In genomic region chr10:127897177-127897576, GRCh38 we compare ENCODE assay signal across 35 cellular contexts. TPM values are rescaled to one million over a fixed set of nuclear protein-coding genes. Genes with fewer than 3 reads are reported as not detected.
DNase-seq lines count a peak whose midpoint lies in the region; ATAC-seq, FAIRE-seq and TF ChIP-seq lines count a peak whose summit lies in the region.
"Had no signal": no experiment of that assay in that cellular context is flagged by ENCODE, and none has a peak within 500 bp of the region (broad histone marks: within the 10 kb centered on the region; RNA-seq: fewer than 3 reads in every experiment).

No MANE protein-coding gene starts in this region.

- H3K27ac ChIP-seq in HEK293 (ENCODE audit: extremely low read depth, low read depth, low read length), result no peak overlapping the region
- H3K27ac ChIP-seq: 22Rv1; A549; BLaER1; BLaER1 treated with 17β-estradiol and CSF1 and Interleukin-3, amounts not matched to agents 10 nM and 100 nM; C4-2B had no signal

- no peak overlapping the region for H3K4me3 ChIP-seq in HEK293 (ENCODE audit: low read depth, low read length)
- H3K4me3 ChIP-seq: A549; BLaER1; BLaER1 treated with 17β-estradiol and CSF1 and Interleukin-3, amounts not matched to agents 10 nM and 100 nM had no signal

- no peaks in the 10 kb centered on the region for H3K9me3 ChIP-seq in HEK293 (ENCODE audit: control insufficient read depth, insufficient read depth, low read depth, low read length)
- H3K9me3 ChIP-seq: BE2C, Caco-2 had no signal

- ATAC-seq in natural killer cell treated with Interleukin-12 subunit alpha and Interleukin-12 subunit beta and Interleukin-15 and Interleukin-18, amount 100 ng/mL, for 72 hours, result no peak
- ATAC-seq in HG03442 (IDR thresholded peaks at IDR 0.05; ENCODE audit: unreplicated experiment), result no peak
- ATAC-seq: A549; CD8-positive, alpha-beta T cell had no signal

- no peaks in the 10 kb centered on the region for H3K36me3 Mint-ChIP-seq in natural killer cell treated with Interleukin-12 subunit alpha and Interleukin-12 subunit beta and Interleukin-15 and Interleukin-18, amount 100 ng/mL, for 72 hours
- H3K36me3 Mint-ChIP-seq: CD14-positive monocyte; CD4-positive, alpha-beta memory T cell; CD4-positive, CD25-positive, alpha-beta regulatory T cell; CD8-positive, alpha-beta memory T cell; CD8-positive, alpha-beta T cell had no signal

- no peaks in the 10 kb centered on the region for H3K4me1 ChIP-seq in HEK293 (ENCODE audit: control insufficient read depth, insufficient read depth, low read length)
- H3K4me1 ChIP-seq: A549, BE2C, BLaER1 had no signal

- CTCF ChIA-PET in HEK293 (lab: Yijun Ruan, JAX), result no interaction called here

- peak; percentile 10 for FAIRE-seq in colon (lab: Jason Lieb, UNC)
- FAIRE-seq: A549, D721Med had no signal

- H3K4me1 Mint-ChIP-seq in natural killer cell treated with Interleukin-12 subunit alpha and Interleukin-12 subunit beta and Interleukin-15 and Interleukin-18, amount 100 ng/mL, for 72 hours (ENCODE audit: low read depth in 2 of 2), result no peaks in the 10 kb centered on the region
- H3K4me1 Mint-ChIP-seq: B cell; CD8-positive, alpha-beta memory T cell had no signal

- POLR2A ChIA-PET in HEK293 (lab: Yijun Ruan, JAX), result no interaction called here

- DNase-seq in natural killer cell treated with Interleukin-12 subunit alpha and Interleukin-12 subunit beta and Interleukin-15 and Interleukin-18, amount 100 ng/mL, for 72 hours (ENCODE audit: low spot score), result no peak
- DNase-seq: 8988T; ACHN; AML-193; BE2C; C1 segment of cervical spinal cord; Caco-2; Calu3; CD4-positive, alpha-beta memory T cell; CD4-positive, alpha-beta T cell; CD4-positive, CD25-positive, alpha-beta regulatory T cell; CD8-positive, alpha-beta memory T cell; CD8-positive, alpha-beta T cell; COR-L47; DMS 273 treated with DMSO at 0.1 percent for 48 hours; DMS153; DMS53; DMS79; DMS79 treated with DMSO at 0.1 percent for 48 hours; DND-41; EL had no signal

- no peak for TF ChIP-seq CTCF in HEK293 (tag by site-specific recombination; IDR thresholded peaks at IDR 0.05)

- no peaks in the 10 kb centered on the region for H3K36me3 ChIP-seq in HEK293 (ENCODE audit: control insufficient read depth in 2 of 2, insufficient read depth in 1 of 2, low read length in 2 of 2)
- H3K36me3 ChIP-seq: BE2C; BLaER1; BLaER1 treated with 17β-estradiol and CSF1 and Interleukin-3, amounts not matched to agents 10 nM and 100 nM had no signal

- peaks cover 26 to 42% of the 10 kb centered on the region in 2 donors for H3K27me3 Mint-ChIP-seq in natural killer cell treated with Interleukin-12 subunit alpha and Interleukin-12 subunit beta and Interleukin-15 and Interleukin-18, amount 100 ng/mL, for 72 hours

- H3K27ac Mint-ChIP-seq in natural killer cell treated with Interleukin-12 subunit alpha and Interleukin-12 subunit beta and Interleukin-15 and Interleukin-18, amount 100 ng/mL, for 72 hours, result no peak overlapping the region
- H3K27ac Mint-ChIP-seq: B cell; CD14-positive monocyte; CD4-positive, alpha-beta T cell; CD4-positive, CD25-positive, alpha-beta regulatory T cell; CD8-positive, alpha-beta memory T cell; CD8-positive, alpha-beta T cell had no signal

- H3K9me3 Mint-ChIP-seq in natural killer cell treated with Interleukin-12 subunit alpha and Interleukin-12 subunit beta and Interleukin-15 and Interleukin-18, amount 100 ng/mL, for 72 hours, result no peaks in the 10 kb centered on the region

- no peak overlapping the region for H3K4me3 Mint-ChIP-seq in natural killer cell treated with Interleukin-12 subunit alpha and Interleukin-12 subunit beta and Interleukin-15 and Interleukin-18, amount 100 ng/mL, for 72 hours
- H3K4me3 Mint-ChIP-seq: B cell; CD14-positive monocyte; CD4-positive, alpha-beta memory T cell; CD4-positive, alpha-beta T cell; CD4-positive, CD25-positive, alpha-beta regulatory T cell; CD8-positive, alpha-beta memory T cell; CD8-positive, alpha-beta T cell had no signal

TF ChIP-seq in HEK293, 187 proteins besides CTCF, POLR2A, EP300 and RAD21:
- TF ChIP-seq ZNF645 (tag by site-specific recombination; IDR thresholded peaks at IDR 0.05) (no peak), ZNF184 (tag by site-specific recombination; IDR thresholded peaks at IDR 0.05) (peak; percentile 98), ZNF174 (tag by site-specific recombination; IDR thresholded peaks at IDR 0.05) (no peak)

RNA-seq across cellular contexts. Expression of gene CLRN3, which starts 4.4 kb away (rescaled TPM):
- total RNA-seq in natural killer cell treated with Interleukin-12 subunit alpha and Interleukin-12 subunit beta and Interleukin-15 and Interleukin-18, amount 100 ng/mL, for 72 hours, result not detected
- total RNA-seq: A172; A673; B cell; CD4-positive, alpha-beta memory T cell; CD4-positive, alpha-beta T cell; CD4-positive, CD25-positive, alpha-beta regulatory T cell; CD8-positive, alpha-beta memory T cell; CD8-positive, alpha-beta T cell; Daoy had no signal

RNA-seq across cellular contexts. Expression of gene PTPRE, which starts 9.7 kb away (rescaled TPM):
- 100 to 1,000 TPM in 1 of 2 donors, 10 to 100 TPM in 1; 65.1 to 147 TPM for total RNA-seq in natural killer cell treated with Interleukin-12 subunit alpha and Interleukin-12 subunit beta and Interleukin-15 and Interleukin-18, amount 100 ng/mL, for 72 hours
